8 cellular contexts compared by ENCODE assay signal in genomic region chr17:64506201-64506575, GRCh38. TPM values are rescaled to one million over a fixed set of nuclear protein-coding genes. Genes with fewer than 3 reads are reported as not detected.
DNase-seq lines count a peak whose midpoint lies in the region; ATAC-seq and TF ChIP-seq lines count a peak whose summit lies in the region.

Gene DDX5, minus strand, starts transcription at chr17:64506289. Its CDS starts 170 bp downstream, at chr17:64506119.

- TF ChIP-seq POLR2A in GM19193 (IDR thresholded peaks at IDR 0.05; ENCODE audit: extremely low read depth, insufficient read depth, insufficient read length) = peak; percentile 100

- intact Hi-C loops in colonic mucosa (cut with DNase I) = no loop called here

- no peaks in the 10 kb centered on the region for H3K27me3 ChIP-seq in colonic mucosa
- H3K27me3 ChIP-seq in layer of hippocampus (ENCODE audit: control insufficient read depth, insufficient read depth, low read length) = no peaks in the 10 kb centered on the region

- H3K4me1 ChIP-seq in colonic mucosa = peaks cover 8% of the 10 kb centered on the region

- peaks cover 23% of the 10 kb centered on the region for H3K36me3 ChIP-seq in colonic mucosa

- H3K9ac ChIP-seq in colonic mucosa (ENCODE audit: low read depth in 2 of 2, low read length in 2 of 2) = peak within 1 kb of the TSS; percentile 98 to 99

- peak; percentile 66 for ATAC-seq in HG03439 (IDR thresholded peaks at IDR 0.05; ENCODE audit: unreplicated experiment)

- peak within 1 kb of the TSS; percentile 96 for H3K4me3 ChIP-seq in AG10803 (ENCODE audit: low read length)
- peak within 1 kb of the TSS; percentile 89 for H3K4me3 ChIP-seq in colonic mucosa

- TF ChIP-seq CTCF in AG10803 (conservative IDR thresholded peaks at IDR 0.05; ENCODE audit: low read length) (no peak), colonic mucosa (IDR thresholded peaks at IDR 0.05) (no peak)

- DNase-seq in AG10803 (ENCODE audit: low read depth) (peak; percentile 97), NCI-H526 (lab: John Stamatoyannopoulos, UW) (peak; percentile 97 to 99), colonic mucosa (peak; percentile 98)
- DNase-seq in activated CD4-positive, alpha-beta T cell treated with anti-CD3 and anti-CD28 coated beads for 4 hours = peak; percentile 98 to 99
- DNase-seq in stimulated activated CD4-positive, alpha-beta T cell treated with anti-CD3 and anti-CD28 coated beads, Interleukin-1b, Interleukin-23, amount 100 ng/mL, for 24 hours (ENCODE audit: low read depth in 4 of 4, low spot score in 1 of 4) = peak; percentile 95 to 97 (median 96)

- H3K27ac ChIP-seq in colonic mucosa (peak within 1 kb of the TSS; percentile 98), layer of hippocampus (ENCODE audit: low read depth, low read length) (peak within 1 kb of the TSS; percentile 99)

- H3K9me3 ChIP-seq in colonic mucosa = no peaks in the 10 kb centered on the region

RNA-seq across cellular contexts. Expression of gene DDX5, which starts in this region (rescaled TPM):
- 100 to 1,000 TPM; 369 to 444 TPM for total RNA-seq in colonic mucosa

Comparison
In these comparisons a context has a peak if more than half of its experiments do, and no peak if none do; other contexts are left out.
1. Peak in every context shown above with its lines: DNase-seq, ATAC-seq, H3K4me3 ChIP-seq and H3K27ac ChIP-seq.